Comparison of ENCODE assay signal across 23 cellular contexts in genomic region chrX:10265775-10266174, GRCh38.
"Had no signal": no experiment of that assay in that cellular context is flagged by ENCODE, and none has a peak within 500 bp of the region (broad histone marks: within the 10 kb centered on the region; RNA-seq: fewer than 3 reads in every experiment).

No MANE protein-coding gene starts in this region.

- H3K27ac Mint-ChIP-seq: IgD-negative memory B cell had no signal

- DNase-seq: Kasumi-1, MM.1S, NCI-H1092 treated with DMSO at 0.1 percent for 48 hours, NCI-H1436, NCI-H187, NCI-H2029, NCI-H2081 treated with DMSO at 0.1 percent for 48 hours, NCI-H2171, NCI-H226, NCI-H446, NCI-H510A, NCI-H524 treated with DMSO at 0.1 percent for 48 hours, NCI-H69, NCI-H774, OCI-M1, PC-9, Peyer's patch, SHP77 treated with DMSO at 0.1 percent for 48 hours, SJCRH30 had no signal

- ATAC-seq: K562, Right ventricle myocardium inferior, SK-N-SH treated with all-trans-retinoic acid at 6 μM for 48 hours had no signal

- H3K36me3 Mint-ChIP-seq: IgD-negative memory B cell had no signal

- H3K4me1 Mint-ChIP-seq: IgD-negative memory B cell had no signal

- H3K4me3 Mint-ChIP-seq: IgD-negative memory B cell had no signal
